ENCODE assay signal across 1 cellular context in the genomic region with DNA sequence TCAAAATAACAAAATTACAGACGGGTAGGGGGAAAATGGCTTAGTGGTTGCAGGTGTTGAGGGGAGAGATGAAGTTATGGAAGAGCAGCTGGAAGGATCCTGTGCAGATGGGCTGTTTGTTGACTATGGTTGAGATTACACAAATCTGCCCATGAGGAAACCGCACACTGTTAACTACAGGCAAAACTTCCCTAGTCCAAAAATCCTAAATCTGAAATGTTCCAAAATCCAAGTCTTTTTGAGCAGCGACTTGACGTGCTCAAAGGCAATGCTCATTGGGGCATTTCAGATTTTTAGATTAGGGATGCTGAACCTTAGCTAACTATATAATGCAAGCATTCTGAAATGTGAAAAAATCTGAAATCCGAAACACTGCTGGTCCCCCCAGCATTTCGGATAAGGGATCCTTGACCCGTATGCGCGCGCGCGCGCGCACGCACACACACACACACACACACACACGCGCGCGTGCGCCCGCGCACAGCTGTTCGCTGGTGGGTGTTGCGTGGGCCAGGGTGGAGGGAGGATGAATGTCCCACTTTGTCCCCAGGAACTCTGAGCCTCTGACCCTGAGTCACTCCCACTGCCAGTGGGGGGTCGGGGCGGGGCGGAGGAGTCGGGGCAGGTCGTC.
A peak's percentile ranks its signal among the peaks of the same experiment; 100 is the strongest.
TF ChIP-seq lines count a peak whose summit lies in the region.

No MANE protein-coding gene starts in this region.

TF ChIP-seq in K562, 482 proteins besides CTCF, POLR2A, EP300 and RAD21 (continued from another document and continues in another):
- TF ChIP-seq, protein P1, sequence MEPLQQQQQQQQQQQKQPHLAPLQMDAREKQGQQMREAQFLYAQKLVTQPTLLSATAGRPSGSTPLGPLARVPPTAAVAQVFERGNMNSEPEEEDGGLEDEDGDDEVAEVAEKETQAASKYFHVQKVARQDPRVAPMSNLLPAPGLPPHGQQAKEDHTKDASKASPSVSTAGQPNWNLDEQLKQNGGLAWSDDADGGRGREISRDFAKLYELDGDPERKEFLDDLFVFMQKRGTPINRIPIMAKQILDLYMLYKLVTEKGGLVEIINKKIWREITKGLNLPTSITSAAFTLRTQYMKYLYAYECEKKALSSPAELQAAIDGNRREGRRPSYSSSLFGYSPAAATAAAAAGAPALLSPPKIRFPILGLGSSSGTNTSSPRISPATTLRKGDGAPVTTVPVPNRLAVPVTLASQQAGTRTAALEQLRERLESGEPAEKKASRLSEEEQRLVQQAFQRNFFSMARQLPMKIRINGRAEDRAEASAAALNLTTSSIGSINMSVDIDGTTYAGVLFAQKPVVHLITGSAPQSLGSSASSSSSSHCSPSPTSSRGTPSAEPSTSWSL (CRISPR knock-in tag; IDR thresholded peaks at IDR 0.05; ENCODE audit: borderline replicate concordance) = no peak
- TF ChIP-seq, protein P2, sequence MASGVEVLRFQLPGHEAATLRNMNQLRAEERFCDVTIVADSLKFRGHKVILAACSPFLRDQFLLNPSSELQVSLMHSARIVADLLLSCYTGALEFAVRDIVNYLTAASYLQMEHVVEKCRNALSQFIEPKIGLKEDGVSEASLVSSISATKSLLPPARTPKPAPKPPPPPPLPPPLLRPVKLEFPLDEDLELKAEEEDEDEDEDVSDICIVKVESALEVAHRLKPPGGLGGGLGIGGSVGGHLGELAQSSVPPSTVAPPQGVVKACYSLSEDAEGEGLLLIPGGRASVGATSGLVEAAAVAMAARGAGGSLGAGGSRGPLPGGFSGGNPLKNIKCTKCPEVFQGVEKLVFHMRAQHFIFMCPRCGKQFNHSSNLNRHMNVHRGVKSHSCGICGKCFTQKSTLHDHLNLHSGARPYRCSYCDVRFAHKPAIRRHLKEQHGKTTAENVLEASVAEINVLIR (CRISPR knock-in tag; IDR thresholded peaks at IDR 0.05) = no peak
- TF ChIP-seq JUN (IDR thresholded peaks at IDR 0.05; ENCODE audit: borderline replicate concordance, low read depth, low read length) = no peak
- TF ChIP-seq JUN (CRISPR knock-in tag; IDR thresholded peaks at IDR 0.05; ENCODE audit: borderline replicate concordance) = no peak
- TF ChIP-seq, protein P3, sequence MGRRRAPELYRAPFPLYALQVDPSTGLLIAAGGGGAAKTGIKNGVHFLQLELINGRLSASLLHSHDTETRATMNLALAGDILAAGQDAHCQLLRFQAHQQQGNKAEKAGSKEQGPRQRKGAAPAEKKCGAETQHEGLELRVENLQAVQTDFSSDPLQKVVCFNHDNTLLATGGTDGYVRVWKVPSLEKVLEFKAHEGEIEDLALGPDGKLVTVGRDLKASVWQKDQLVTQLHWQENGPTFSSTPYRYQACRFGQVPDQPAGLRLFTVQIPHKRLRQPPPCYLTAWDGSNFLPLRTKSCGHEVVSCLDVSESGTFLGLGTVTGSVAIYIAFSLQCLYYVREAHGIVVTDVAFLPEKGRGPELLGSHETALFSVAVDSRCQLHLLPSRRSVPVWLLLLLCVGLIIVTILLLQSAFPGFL (CRISPR knock-in tag; IDR thresholded peaks at IDR 0.05) = no peak
- 0 out of 2 replicates have a peak, but pooled peaks have one; percentile 25 for TF ChIP-seq BCOR (IDR thresholded peaks at IDR 0.05)
- no peak for TF ChIP-seq PTRF (tag; IDR thresholded peaks at IDR 0.05)
- no peak for TF ChIP-seq HNRNPH1 (optimal IDR thresholded peaks at IDR 0.05; ENCODE audit: low read depth, low read length)
- TF ChIP-seq, protein P4, sequence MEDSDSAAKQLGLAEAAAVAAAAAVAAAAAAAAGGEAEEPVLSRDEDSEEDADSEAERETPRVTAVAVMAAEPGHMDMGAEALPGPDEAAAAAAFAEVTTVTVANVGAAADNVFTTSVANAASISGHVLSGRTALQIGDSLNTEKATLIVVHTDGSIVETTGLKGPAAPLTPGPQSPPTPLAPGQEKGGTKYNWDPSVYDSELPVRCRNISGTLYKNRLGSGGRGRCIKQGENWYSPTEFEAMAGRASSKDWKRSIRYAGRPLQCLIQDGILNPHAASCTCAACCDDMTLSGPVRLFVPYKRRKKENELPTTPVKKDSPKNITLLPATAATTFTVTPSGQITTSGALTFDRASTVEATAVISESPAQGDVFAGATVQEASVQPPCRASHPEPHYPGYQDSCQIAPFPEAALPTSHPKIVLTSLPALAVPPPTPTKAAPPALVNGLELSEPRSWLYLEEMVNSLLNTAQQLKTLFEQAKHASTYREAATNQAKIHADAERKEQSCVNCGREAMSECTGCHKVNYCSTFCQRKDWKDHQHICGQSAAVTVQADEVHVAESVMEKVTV (CRISPR knock-in tag; IDR thresholded peaks at IDR 0.05) = no peak
- no peak for TF ChIP-seq SMAD4 (CRISPR knock-in tag; conservative IDR thresholded peaks at IDR 0.05)
- TF ChIP-seq LEF1 (IDR thresholded peaks at IDR 0.05) = 0 out of 2 replicates have a peak, but pooled peaks have one; percentile 21
- TF ChIP-seq, protein P5, sequence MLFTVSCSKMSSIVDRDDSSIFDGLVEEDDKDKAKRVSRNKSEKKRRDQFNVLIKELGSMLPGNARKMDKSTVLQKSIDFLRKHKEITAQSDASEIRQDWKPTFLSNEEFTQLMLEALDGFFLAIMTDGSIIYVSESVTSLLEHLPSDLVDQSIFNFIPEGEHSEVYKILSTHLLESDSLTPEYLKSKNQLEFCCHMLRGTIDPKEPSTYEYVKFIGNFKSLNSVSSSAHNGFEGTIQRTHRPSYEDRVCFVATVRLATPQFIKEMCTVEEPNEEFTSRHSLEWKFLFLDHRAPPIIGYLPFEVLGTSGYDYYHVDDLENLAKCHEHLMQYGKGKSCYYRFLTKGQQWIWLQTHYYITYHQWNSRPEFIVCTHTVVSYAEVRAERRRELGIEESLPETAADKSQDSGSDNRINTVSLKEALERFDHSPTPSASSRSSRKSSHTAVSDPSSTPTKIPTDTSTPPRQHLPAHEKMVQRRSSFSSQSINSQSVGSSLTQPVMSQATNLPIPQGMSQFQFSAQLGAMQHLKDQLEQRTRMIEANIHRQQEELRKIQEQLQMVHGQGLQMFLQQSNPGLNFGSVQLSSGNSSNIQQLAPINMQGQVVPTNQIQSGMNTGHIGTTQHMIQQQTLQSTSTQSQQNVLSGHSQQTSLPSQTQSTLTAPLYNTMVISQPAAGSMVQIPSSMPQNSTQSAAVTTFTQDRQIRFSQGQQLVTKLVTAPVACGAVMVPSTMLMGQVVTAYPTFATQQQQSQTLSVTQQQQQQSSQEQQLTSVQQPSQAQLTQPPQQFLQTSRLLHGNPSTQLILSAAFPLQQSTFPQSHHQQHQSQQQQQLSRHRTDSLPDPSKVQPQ (CRISPR knock-in tag; IDR thresholded peaks at IDR 0.05; ENCODE audit: borderline replicate concordance) = no peak
- TF ChIP-seq TCF7 (IDR thresholded peaks at IDR 0.05; ENCODE audit: borderline replicate concordance) = 0 out of 2 replicates have a peak, but pooled peaks have one; percentile 8
- TF ChIP-seq, protein P6, sequence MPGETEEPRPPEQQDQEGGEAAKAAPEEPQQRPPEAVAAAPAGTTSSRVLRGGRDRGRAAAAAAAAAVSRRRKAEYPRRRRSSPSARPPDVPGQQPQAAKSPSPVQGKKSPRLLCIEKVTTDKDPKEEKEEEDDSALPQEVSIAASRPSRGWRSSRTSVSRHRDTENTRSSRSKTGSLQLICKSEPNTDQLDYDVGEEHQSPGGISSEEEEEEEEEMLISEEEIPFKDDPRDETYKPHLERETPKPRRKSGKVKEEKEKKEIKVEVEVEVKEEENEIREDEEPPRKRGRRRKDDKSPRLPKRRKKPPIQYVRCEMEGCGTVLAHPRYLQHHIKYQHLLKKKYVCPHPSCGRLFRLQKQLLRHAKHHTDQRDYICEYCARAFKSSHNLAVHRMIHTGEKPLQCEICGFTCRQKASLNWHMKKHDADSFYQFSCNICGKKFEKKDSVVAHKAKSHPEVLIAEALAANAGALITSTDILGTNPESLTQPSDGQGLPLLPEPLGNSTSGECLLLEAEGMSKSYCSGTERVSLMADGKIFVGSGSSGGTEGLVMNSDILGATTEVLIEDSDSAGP (CRISPR knock-in tag; IDR thresholded peaks at IDR 0.05) = no peak
- TF ChIP-seq ZNF780A (CRISPR knock-in tag; IDR thresholded peaks at IDR 0.05) = no peak
- peak; percentile 57; the same call in 1 of the 2 replicates for TF ChIP-seq CXXC5 (CRISPR knock-in tag; IDR thresholded peaks at IDR 0.05)
- no peak for TF ChIP-seq HDAC8 (tag; IDR thresholded peaks at IDR 0.05)
- TF ChIP-seq, protein P7, sequence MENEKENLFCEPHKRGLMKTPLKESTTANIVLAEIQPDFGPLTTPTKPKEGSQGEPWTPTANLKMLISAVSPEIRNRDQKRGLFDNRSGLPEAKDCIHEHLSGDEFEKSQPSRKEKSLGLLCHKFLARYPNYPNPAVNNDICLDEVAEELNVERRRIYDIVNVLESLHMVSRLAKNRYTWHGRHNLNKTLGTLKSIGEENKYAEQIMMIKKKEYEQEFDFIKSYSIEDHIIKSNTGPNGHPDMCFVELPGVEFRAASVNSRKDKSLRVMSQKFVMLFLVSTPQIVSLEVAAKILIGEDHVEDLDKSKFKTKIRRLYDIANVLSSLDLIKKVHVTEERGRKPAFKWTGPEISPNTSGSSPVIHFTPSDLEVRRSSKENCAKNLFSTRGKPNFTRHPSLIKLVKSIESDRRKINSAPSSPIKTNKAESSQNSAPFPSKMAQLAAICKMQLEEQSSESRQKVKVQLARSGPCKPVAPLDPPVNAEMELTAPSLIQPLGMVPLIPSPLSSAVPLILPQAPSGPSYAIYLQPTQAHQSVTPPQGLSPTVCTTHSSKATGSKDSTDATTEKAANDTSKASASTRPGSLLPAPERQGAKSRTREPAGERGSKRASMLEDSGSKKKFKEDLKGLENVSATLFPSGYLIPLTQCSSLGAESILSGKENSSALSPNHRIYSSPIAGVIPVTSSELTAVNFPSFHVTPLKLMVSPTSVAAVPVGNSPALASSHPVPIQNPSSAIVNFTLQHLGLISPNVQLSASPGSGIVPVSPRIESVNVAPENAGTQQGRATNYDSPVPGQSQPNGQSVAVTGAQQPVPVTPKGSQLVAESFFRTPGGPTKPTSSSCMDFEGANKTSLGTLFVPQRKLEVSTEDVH (IDR thresholded peaks at IDR 0.05; ENCODE audit: low read depth, partially characterized antibody) = peak; percentile 23
- no peak for TF ChIP-seq ZNF311 (CRISPR knock-in tag; IDR thresholded peaks at IDR 0.05)
- TF ChIP-seq KAT8 (IDR thresholded peaks at IDR 0.05; ENCODE audit: low read depth) = no peak
- TF ChIP-seq HNRNPUL1 (IDR thresholded peaks at IDR 0.05; ENCODE audit: low read length) = no peak
- TF ChIP-seq, protein P8, sequence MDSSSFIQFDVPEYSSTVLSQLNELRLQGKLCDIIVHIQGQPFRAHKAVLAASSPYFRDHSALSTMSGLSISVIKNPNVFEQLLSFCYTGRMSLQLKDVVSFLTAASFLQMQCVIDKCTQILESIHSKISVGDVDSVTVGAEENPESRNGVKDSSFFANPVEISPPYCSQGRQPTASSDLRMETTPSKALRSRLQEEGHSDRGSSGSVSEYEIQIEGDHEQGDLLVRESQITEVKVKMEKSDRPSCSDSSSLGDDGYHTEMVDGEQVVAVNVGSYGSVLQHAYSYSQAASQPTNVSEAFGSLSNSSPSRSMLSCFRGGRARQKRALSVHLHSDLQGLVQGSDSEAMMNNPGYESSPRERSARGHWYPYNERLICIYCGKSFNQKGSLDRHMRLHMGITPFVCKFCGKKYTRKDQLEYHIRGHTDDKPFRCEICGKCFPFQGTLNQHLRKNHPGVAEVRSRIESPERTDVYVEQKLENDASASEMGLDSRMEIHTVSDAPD (CRISPR knock-in tag; IDR thresholded peaks at IDR 0.05) = no peak
- TF ChIP-seq SRSF7 (optimal IDR thresholded peaks at IDR 0.05; ENCODE audit: low read depth, low read length) = no peak
- TF ChIP-seq RAD51 (IDR thresholded peaks at IDR 0.05; ENCODE audit: borderline replicate concordance, low read depth) = no peak
- TF ChIP-seq PHB (CRISPR knock-in tag; IDR thresholded peaks at IDR 0.05) = no peak
- TF ChIP-seq, protein P9, sequence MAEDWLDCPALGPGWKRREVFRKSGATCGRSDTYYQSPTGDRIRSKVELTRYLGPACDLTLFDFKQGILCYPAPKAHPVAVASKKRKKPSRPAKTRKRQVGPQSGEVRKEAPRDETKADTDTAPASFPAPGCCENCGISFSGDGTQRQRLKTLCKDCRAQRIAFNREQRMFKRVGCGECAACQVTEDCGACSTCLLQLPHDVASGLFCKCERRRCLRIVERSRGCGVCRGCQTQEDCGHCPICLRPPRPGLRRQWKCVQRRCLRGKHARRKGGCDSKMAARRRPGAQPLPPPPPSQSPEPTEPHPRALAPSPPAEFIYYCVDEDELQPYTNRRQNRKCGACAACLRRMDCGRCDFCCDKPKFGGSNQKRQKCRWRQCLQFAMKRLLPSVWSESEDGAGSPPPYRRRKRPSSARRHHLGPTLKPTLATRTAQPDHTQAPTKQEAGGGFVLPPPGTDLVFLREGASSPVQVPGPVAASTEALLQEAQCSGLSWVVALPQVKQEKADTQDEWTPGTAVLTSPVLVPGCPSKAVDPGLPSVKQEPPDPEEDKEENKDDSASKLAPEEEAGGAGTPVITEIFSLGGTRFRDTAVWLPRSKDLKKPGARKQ (CRISPR knock-in tag; IDR thresholded peaks at IDR 0.05) = no peak
- no peak for TF ChIP-seq U2AF1 (optimal IDR thresholded peaks at IDR 0.05; ENCODE audit: low read depth, low read length)
- TF ChIP-seq, protein P10, sequence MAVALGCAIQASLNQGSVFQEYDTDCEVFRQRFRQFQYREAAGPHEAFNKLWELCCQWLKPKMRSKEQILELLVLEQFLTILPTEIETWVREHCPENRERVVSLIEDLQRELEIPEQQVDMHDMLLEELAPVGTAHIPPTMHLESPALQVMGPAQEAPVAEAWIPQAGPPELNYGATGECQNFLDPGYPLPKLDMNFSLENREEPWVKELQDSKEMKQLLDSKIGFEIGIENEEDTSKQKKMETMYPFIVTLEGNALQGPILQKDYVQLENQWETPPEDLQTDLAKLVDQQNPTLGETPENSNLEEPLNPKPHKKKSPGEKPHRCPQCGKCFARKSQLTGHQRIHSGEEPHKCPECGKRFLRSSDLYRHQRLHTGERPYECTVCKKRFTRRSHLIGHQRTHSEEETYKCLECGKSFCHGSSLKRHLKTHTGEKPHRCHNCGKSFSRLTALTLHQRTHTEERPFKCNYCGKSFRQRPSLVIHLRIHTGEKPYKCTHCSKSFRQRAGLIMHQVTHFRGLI (CRISPR knock-in tag; IDR thresholded peaks at IDR 0.05) = no peak
- TF ChIP-seq CHD1 (IDR thresholded peaks at IDR 0.05; ENCODE audit: low read length) = no peak
- peak; percentile 90 to 91 for TF ChIP-seq NRF1 (conservative IDR thresholded peaks at IDR 0.05 in 1 of 2, IDR thresholded peaks at IDR 0.05 in 1 of 2)
- no peak for TF ChIP-seq RBM25 (IDR thresholded peaks at IDR 0.05; ENCODE audit: low read depth, low read length, severe bottlenecking)
- TF ChIP-seq PML (IDR thresholded peaks at IDR 0.05; ENCODE audit: low read length) = no peak; the same call in 1 of the 2 replicates
- TF ChIP-seq ZNF785 (CRISPR knock-in tag; IDR thresholded peaks at IDR 0.05) = no peak
